ENCODE assay signal across 1 cellular context in the genomic region with DNA sequence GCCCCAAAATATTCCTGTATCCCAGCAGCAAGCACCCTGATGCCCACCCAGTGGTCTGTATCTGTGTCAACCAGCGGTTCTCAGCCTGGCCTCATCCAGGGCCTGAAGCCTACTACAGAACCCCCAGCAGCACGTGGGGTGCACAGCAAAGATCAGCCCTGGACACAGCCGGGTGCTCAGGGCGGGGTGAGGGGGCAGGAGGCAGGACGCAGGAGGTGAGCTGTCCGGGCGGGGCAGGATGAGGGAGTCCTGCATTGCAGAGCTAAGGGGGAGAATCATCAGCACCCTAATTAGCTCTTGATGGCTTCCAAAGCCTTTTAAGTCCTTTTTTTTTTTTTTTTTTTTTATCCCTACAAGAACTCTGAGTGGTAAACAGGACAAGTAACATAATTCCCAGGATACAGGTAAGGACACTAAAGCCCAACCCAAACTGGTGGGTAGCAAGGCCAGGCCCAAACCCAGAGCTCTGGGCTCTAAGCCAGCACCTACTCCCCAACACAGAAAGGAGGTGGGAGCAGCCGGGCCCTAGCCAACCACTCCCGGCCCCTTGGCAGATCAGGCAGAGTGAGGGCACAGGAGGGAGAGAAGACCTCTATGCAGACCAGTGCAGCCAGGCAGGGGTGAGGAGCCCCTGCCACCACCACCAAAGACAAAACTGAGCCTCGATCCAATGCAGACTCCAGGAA.
A peak's percentile ranks its signal among the peaks of the same experiment; 100 is the strongest.
TF ChIP-seq lines count a peak whose summit lies in the region.

No MANE protein-coding gene starts in this region.

TF ChIP-seq in K562, 482 proteins besides CTCF, POLR2A, EP300 and RAD21 (continued from another document):
- TF ChIP-seq, protein P1, sequence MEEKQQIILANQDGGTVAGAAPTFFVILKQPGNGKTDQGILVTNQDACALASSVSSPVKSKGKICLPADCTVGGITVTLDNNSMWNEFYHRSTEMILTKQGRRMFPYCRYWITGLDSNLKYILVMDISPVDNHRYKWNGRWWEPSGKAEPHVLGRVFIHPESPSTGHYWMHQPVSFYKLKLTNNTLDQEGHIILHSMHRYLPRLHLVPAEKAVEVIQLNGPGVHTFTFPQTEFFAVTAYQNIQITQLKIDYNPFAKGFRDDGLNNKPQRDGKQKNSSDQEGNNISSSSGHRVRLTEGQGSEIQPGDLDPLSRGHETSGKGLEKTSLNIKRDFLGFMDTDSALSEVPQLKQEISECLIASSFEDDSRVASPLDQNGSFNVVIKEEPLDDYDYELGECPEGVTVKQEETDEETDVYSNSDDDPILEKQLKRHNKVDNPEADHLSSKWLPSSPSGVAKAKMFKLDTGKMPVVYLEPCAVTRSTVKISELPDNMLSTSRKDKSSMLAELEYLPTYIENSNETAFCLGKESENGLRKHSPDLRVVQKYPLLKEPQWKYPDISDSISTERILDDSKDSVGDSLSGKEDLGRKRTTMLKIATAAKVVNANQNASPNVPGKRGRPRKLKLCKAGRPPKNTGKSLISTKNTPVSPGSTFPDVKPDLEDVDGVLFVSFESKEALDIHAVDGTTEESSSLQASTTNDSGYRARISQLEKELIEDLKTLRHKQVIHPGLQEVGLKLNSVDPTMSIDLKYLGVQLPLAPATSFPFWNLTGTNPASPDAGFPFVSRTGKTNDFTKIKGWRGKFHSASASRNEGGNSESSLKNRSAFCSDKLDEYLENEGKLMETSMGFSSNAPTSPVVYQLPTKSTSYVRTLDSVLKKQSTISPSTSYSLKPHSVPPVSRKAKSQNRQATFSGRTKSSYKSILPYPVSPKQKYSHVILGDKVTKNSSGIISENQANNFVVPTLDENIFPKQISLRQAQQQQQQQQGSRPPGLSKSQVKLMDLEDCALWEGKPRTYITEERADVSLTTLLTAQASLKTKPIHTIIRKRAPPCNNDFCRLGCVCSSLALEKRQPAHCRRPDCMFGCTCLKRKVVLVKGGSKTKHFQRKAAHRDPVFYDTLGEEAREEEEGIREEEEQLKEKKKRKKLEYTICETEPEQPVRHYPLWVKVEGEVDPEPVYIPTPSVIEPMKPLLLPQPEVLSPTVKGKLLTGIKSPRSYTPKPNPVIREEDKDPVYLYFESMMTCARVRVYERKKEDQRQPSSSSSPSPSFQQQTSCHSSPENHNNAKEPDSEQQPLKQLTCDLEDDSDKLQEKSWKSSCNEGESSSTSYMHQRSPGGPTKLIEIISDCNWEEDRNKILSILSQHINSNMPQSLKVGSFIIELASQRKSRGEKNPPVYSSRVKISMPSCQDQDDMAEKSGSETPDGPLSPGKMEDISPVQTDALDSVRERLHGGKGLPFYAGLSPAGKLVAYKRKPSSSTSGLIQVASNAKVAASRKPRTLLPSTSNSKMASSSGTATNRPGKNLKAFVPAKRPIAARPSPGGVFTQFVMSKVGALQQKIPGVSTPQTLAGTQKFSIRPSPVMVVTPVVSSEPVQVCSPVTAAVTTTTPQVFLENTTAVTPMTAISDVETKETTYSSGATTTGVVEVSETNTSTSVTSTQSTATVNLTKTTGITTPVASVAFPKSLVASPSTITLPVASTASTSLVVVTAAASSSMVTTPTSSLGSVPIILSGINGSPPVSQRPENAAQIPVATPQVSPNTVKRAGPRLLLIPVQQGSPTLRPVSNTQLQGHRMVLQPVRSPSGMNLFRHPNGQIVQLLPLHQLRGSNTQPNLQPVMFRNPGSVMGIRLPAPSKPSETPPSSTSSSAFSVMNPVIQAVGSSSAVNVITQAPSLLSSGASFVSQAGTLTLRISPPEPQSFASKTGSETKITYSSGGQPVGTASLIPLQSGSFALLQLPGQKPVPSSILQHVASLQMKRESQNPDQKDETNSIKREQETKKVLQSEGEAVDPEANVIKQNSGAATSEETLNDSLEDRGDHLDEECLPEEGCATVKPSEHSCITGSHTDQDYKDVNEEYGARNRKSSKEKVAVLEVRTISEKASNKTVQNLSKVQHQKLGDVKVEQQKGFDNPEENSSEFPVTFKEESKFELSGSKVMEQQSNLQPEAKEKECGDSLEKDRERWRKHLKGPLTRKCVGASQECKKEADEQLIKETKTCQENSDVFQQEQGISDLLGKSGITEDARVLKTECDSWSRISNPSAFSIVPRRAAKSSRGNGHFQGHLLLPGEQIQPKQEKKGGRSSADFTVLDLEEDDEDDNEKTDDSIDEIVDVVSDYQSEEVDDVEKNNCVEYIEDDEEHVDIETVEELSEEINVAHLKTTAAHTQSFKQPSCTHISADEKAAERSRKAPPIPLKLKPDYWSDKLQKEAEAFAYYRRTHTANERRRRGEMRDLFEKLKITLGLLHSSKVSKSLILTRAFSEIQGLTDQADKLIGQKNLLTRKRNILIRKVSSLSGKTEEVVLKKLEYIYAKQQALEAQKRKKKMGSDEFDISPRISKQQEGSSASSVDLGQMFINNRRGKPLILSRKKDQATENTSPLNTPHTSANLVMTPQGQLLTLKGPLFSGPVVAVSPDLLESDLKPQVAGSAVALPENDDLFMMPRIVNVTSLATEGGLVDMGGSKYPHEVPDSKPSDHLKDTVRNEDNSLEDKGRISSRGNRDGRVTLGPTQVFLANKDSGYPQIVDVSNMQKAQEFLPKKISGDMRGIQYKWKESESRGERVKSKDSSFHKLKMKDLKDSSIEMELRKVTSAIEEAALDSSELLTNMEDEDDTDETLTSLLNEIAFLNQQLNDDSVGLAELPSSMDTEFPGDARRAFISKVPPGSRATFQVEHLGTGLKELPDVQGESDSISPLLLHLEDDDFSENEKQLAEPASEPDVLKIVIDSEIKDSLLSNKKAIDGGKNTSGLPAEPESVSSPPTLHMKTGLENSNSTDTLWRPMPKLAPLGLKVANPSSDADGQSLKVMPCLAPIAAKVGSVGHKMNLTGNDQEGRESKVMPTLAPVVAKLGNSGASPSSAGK (IDR thresholded peaks at IDR 0.05): 0 out of 2 replicates have a peak, but pooled peaks have one; percentile 19
- TF ChIP-seq GATAD2B (IDR thresholded peaks at IDR 0.05; ENCODE audit: borderline replicate concordance) (no peak), BHLHE40 (IDR thresholded peaks at IDR 0.05; ENCODE audit: low read length) (no peak)
TF ChIP-seq in K562: peak in this region for 1.
